In genomic region chr7:116098175-116098574, GRCh38 we compare ENCODE assay signal across 19 cellular contexts.
"Had no signal": no experiment of that assay in that cellular context is flagged by ENCODE, and none has a peak within 500 bp of the region (broad histone marks: within the 10 kb centered on the region; RNA-seq: fewer than 3 reads in every experiment).

No MANE protein-coding gene starts in this region.

- H3K27ac ChIP-seq: HL-60, KMS-11, RWPE1 had no signal

- H3K4me3 ChIP-seq: K562 had no signal

- H3K9ac ChIP-seq: KMS-11 had no signal

- ATAC-seq: T-cell had no signal

- DNase-seq: MM.1S, NCI-H1092, NCI-H1105 treated with DMSO at 0.1 percent for 48 hours, NCI-H1417 treated with DMSO at 0.1 percent for 48 hours, NCI-H146, NCI-H1694 treated with DMSO at 0.1 percent for 48 hours, NCI-H1930, NCI-H2081, NCI-H2107, NCI-H2227 treated with DMSO at 0.1 percent for 48 hours, NCI-H510A, NCI-H526, SHP77, T-cell had no signal

- FAIRE-seq: HTR-8/SVneo had no signal

- H3K4me2 ChIP-seq: KMS-11 had no signal
